11 cellular contexts compared by ENCODE assay signal in genomic region chr4:109649872-109650271, GRCh38. TPM values are rescaled to one million over a fixed set of nuclear protein-coding genes. Genes with fewer than 3 reads are reported as not detected.
DNase-seq lines count a peak whose midpoint lies in the region; ATAC-seq and TF ChIP-seq lines count a peak whose summit lies in the region.
"Had no signal": no experiment of that assay in that cellular context is flagged by ENCODE, and none has a peak within 500 bp of the region (broad histone marks: within the 10 kb centered on the region; RNA-seq: fewer than 3 reads in every experiment).

No MANE protein-coding gene starts in this region.

- no peaks in the 10 kb centered on the region for H3K36me3 ChIP-seq in HAP-1 (replicated peaks)

- peaks cover 11% of the 10 kb centered on the region for H3K4me1 ChIP-seq in HAP-1

- no peak overlapping the region for H3K4me3 Mint-ChIP-seq in activated T-helper 1 cell treated with anti-CD3 and anti-CD28 coated beads, Interleukin-12 subunit alpha, Interleukin-12 subunit beta, Interleukin-2, Interleukin-4 antibody, amounts not matched to agents 30 ng/mL and 10 ng/mL and 1 ng/mL, durations not matched to agents 14 hours and 24 hours and 36 hours

- peaks cover 12% of the 10 kb centered on the region for H3K36me3 Mint-ChIP-seq in activated T-helper 1 cell treated with anti-CD3 and anti-CD28 coated beads, Interleukin-12 subunit alpha, Interleukin-12 subunit beta, Interleukin-2, Interleukin-4 antibody, amounts not matched to agents 30 ng/mL and 10 ng/mL and 1 ng/mL, durations not matched to agents 14 hours and 24 hours and 36 hours (ENCODE audit: low read depth)

- H3K27ac Mint-ChIP-seq in activated T-helper 1 cell treated with anti-CD3 and anti-CD28 coated beads, Interleukin-12 subunit alpha, Interleukin-12 subunit beta, Interleukin-2, Interleukin-4 antibody, amounts not matched to agents 30 ng/mL and 10 ng/mL and 1 ng/mL, durations not matched to agents 14 hours and 24 hours and 36 hours: peak overlapping the region; percentile 65

- H3K9me3 Mint-ChIP-seq in activated T-helper 1 cell treated with anti-CD3 and anti-CD28 coated beads, Interleukin-12 subunit alpha, Interleukin-12 subunit beta, Interleukin-2, Interleukin-4 antibody, amounts not matched to agents 30 ng/mL and 10 ng/mL and 1 ng/mL, durations not matched to agents 14 hours and 24 hours and 36 hours: peaks cover 9% of the 10 kb centered on the region

- no peaks in the 10 kb centered on the region for H3K9me3 ChIP-seq in HAP-1

- no peaks in the 10 kb centered on the region for H3K27me3 ChIP-seq in HAP-1 (ENCODE audit: low read depth)

- no peak overlapping the region for H3K4me3 ChIP-seq in HAP-1
- H3K4me3 ChIP-seq: PC-9 had no signal

- peaks cover 12% of the 10 kb centered on the region for H3K4me1 Mint-ChIP-seq in activated T-helper 1 cell treated with anti-CD3 and anti-CD28 coated beads, Interleukin-12 subunit alpha, Interleukin-12 subunit beta, Interleukin-2, Interleukin-4 antibody, amounts not matched to agents 30 ng/mL and 10 ng/mL and 1 ng/mL, durations not matched to agents 14 hours and 24 hours and 36 hours (ENCODE audit: low read depth)

- in situ Hi-C loops in HAP-1 (cut with MboI; ENCODE audit: low sequenced_read_pairs): no loop called here

- DNase-seq in activated T-helper 1 cell treated with anti-CD3 and anti-CD28 coated beads, Interleukin-12 subunit alpha, Interleukin-12 subunit beta, Interleukin-2, Interleukin-4 antibody, amounts not matched to agents 30 ng/mL and 10 ng/mL and 1 ng/mL, durations not matched to agents 14 hours and 24 hours and 36 hours (ENCODE audit: low spot score): no peak
- no peak for DNase-seq in A172 (ENCODE audit: low spot score)
- no peak for DNase-seq in nucleus accumbens (lab: John Stamatoyannopoulos, UW)
- no peak for DNase-seq in HAP-1 (ENCODE audit: low spot score in 2 of 2)
- no peak for DNase-seq in NCI-H510A (lab: John Stamatoyannopoulos, UW)
- DNase-seq: KBM-7, left ventricle myocardium superior, PC-9 had no signal

- peak; percentile 81 for ATAC-seq in GM18505 (IDR thresholded peaks at IDR 0.05; ENCODE audit: unreplicated experiment)
- peak; percentile 84 for ATAC-seq in GM19455 (IDR thresholded peaks at IDR 0.05; ENCODE audit: unreplicated experiment)
- peak; percentile 84 for ATAC-seq in HG03060 (IDR thresholded peaks at IDR 0.05; ENCODE audit: low read depth, unreplicated experiment)
- ATAC-seq: left ventricle myocardium superior had no signal

- TF ChIP-seq POLR2A in GM18505 (IDR thresholded peaks at IDR 0.05; ENCODE audit: borderline replicate concordance, extremely low read depth, insufficient read depth, insufficient read length): no peak

- intact Hi-C loops in activated T-helper 1 cell treated with anti-CD3 and anti-CD28 coated beads, Interleukin-12 subunit alpha, Interleukin-12 subunit beta, Interleukin-2, Interleukin-4 antibody, amounts not matched to agents 30 ng/mL and 10 ng/mL and 1 ng/mL, durations not matched to agents 14 hours and 24 hours and 36 hours (cut with micrococcal nuclease): loop anchor here (1.0 to 5.0 kb wide), 5 partner anchors 52 to 437 kb away; partner anchors contain the start of gene SEC24B

- H3K27me3 Mint-ChIP-seq in activated T-helper 1 cell treated with anti-CD3 and anti-CD28 coated beads, Interleukin-12 subunit alpha, Interleukin-12 subunit beta, Interleukin-2, Interleukin-4 antibody, amounts not matched to agents 30 ng/mL and 10 ng/mL and 1 ng/mL, durations not matched to agents 14 hours and 24 hours and 36 hours (ENCODE audit: insufficient read depth): no peaks in the 10 kb centered on the region

RNA-seq across cellular contexts. Expression of gene CASP6, which starts 53.4 kb away (rescaled TPM):
- 29.5 and 32.9 TPM in 2 replicates for total RNA-seq in activated T-helper 1 cell treated with anti-CD3 and anti-CD28 coated beads, Interleukin-12 subunit alpha, Interleukin-12 subunit beta, Interleukin-2, Interleukin-4 antibody, amounts not matched to agents 30 ng/mL and 10 ng/mL and 1 ng/mL, durations not matched to agents 14 hours and 24 hours and 36 hours
- 73.2 and 74.0 TPM in 2 replicates for total RNA-seq in A172 (2014; rRNA removed; shearing (Covaris generic))
